ENCODE assay signal across 1 cellular context in the genomic region with DNA sequence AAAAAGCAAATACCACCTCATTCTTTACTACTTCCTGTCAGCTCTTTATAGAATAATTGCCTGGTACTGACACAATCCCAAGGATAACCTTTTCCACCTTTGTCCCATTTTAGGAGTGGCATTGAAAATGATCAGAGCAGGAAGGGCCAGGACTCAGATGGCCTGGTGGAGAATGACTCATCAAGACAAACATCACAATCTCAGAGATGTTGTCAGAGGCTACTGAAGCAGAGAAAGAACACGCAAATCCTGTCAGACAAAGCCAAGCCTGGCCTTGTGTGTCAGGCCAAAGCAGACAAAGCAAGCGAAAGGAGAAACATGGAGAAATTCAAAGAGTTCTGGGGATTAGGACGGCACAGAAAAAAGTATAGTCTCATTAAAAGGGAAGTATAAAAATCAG.
TF ChIP-seq lines count a peak whose summit lies in the region.

No MANE protein-coding gene starts in this region.

TF ChIP-seq in HepG2, 621 proteins besides CTCF, POLR2A, EP300 and RAD21 (continued from another document and continues in another):
- TF ChIP-seq, protein P1, sequence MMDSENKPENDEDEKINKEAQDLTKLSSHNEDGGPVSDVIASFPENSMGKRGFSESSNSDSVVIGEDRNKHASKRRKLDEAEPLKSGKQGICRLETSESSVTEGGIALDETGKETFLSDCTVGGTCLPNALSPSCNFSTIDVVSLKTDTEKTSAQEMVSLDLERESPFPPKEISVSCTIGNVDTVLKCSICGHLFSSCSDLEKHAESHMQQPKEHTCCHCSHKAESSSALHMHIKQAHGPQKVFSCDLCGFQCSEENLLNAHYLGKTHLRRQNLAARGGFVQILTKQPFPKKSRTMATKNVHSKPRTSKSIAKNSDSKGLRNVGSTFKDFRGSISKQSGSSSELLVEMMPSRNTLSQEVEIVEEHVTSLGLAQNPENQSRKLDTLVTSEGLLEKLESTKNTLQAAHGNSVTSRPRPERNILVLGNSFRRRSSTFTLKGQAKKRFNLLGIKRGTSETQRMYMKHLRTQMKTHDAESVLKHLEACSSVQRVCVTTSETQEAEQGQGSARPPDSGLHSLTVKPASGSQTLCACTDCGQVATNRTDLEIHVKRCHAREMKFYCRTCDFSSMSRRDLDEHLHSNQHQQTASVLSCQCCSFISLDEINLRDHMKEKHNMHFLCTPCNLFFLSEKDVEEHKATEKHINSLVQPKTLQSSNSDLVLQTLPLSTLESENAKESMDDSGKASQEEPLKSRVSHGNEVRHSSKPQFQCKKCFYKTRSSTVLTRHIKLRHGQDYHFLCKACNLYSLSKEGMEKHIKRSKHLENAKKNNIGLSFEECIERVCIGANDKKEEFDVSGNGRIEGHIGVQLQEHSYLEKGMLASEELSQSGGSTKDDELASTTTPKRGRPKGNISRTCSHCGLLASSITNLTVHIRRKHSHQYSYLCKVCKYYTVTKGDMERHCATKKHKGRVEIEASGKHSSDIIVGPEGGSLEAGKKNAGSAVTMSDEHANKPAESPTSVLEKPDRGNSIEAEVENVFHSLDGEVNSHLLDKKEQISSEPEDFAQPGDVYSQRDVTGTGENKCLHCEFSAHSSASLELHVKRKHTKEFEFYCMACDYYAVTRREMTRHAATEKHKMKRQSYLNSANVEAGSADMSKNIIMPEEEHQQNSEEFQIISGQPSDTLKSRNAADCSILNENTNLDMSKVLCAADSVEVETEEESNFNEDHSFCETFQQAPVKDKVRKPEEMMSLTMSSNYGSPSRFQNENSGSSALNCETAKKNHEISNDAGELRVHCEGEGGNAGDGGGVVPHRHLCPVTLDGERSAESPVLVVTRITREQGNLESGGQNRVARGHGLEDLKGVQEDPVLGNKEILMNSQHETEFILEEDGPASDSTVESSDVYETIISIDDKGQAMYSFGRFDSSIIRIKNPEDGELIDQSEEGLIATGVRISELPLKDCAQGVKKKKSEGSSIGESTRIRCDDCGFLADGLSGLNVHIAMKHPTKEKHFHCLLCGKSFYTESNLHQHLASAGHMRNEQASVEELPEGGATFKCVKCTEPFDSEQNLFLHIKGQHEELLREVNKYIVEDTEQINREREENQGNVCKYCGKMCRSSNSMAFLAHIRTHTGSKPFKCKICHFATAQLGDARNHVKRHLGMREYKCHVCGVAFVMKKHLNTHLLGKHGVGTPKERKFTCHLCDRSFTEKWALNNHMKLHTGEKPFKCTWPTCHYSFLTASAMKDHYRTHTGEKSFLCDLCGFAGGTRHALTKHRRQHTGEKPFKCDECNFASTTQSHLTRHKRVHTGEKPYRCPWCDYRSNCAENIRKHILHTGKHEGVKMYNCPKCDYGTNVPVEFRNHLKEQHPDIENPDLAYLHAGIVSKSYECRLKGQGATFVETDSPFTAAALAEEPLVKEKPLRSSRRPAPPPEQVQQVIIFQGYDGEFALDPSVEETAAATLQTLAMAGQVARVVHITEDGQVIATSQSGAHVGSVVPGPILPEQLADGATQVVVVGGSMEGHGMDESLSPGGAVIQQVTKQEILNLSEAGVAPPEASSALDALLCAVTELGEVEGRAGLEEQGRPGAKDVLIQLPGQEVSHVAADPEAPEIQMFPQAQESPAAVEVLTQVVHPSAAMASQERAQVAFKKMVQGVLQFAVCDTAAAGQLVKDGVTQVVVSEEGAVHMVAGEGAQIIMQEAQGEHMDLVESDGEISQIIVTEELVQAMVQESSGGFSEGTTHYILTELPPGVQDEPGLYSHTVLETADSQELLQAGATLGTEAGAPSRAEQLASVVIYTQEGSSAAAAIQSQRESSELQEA (CRISPR knock-in tag; IDR thresholded peaks at IDR 0.05; ENCODE audit: not compliant biosample characterization), result no peak
- TF ChIP-seq, protein P2, sequence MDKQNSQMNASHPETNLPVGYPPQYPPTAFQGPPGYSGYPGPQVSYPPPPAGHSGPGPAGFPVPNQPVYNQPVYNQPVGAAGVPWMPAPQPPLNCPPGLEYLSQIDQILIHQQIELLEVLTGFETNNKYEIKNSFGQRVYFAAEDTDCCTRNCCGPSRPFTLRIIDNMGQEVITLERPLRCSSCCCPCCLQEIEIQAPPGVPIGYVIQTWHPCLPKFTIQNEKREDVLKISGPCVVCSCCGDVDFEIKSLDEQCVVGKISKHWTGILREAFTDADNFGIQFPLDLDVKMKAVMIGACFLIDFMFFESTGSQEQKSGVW (CRISPR knock-in tag; IDR thresholded peaks at IDR 0.05; ENCODE audit: borderline replicate concordance), result no peak
- TF ChIP-seq HNRNPLL (IDR thresholded peaks at IDR 0.05; ENCODE audit: low read depth, low read length, poor library complexity, severe bottlenecking) (no peak), FLYWCH1 (CRISPR knock-in tag; IDR thresholded peaks at IDR 0.05) (no peak), RBM39 (IDR thresholded peaks at IDR 0.05; ENCODE audit: low read depth, low read length, poor library complexity, severe bottlenecking) (no peak), SNAI1 (CRISPR knock-in tag; IDR thresholded peaks at IDR 0.05; ENCODE audit: borderline replicate concordance) (no peak), ZNF773 (CRISPR knock-in tag; IDR thresholded peaks at IDR 0.05; ENCODE audit: borderline replicate concordance) (no peak), RELA (CRISPR knock-in tag; IDR thresholded peaks at IDR 0.05) (0 out of 2 replicates have a peak, but pooled peaks have one; percentile 36), TCF7 (IDR thresholded peaks at IDR 0.05; ENCODE audit: low read depth) (peak; percentile 85), ZNF136 (CRISPR knock-in tag; IDR thresholded peaks at IDR 0.05; ENCODE audit: low read depth) (0 out of 2 replicates have a peak, but pooled peaks have one; percentile 32), ZNF672 (CRISPR knock-in tag; IDR thresholded peaks at IDR 0.05) (no peak), MIER2 (CRISPR knock-in tag; IDR thresholded peaks at IDR 0.05) (0 out of 2 replicates have a peak, but pooled peaks have one; percentile 65), U2AF1 (optimal IDR thresholded peaks at IDR 0.05; ENCODE audit: low read depth, low read length) (no peak), ZNF557 (CRISPR knock-in tag; IDR thresholded peaks at IDR 0.05) (no peak), MBNL3 (CRISPR knock-in tag; conservative IDR thresholded peaks at IDR 0.05) (no peak), CEBPG (CRISPR knock-in tag; IDR thresholded peaks at IDR 0.05) (peak; percentile 67), ZNF761 (CRISPR knock-in tag; conservative IDR thresholded peaks at IDR 0.05) (no peak), NR2F2 (IDR thresholded peaks at IDR 0.05; ENCODE audit: borderline replicate concordance, low read depth) (peak; percentile 74), SMC3 (IDR thresholded peaks at IDR 0.05; ENCODE audit: low read length) (no peak)
- TF ChIP-seq, protein P3, sequence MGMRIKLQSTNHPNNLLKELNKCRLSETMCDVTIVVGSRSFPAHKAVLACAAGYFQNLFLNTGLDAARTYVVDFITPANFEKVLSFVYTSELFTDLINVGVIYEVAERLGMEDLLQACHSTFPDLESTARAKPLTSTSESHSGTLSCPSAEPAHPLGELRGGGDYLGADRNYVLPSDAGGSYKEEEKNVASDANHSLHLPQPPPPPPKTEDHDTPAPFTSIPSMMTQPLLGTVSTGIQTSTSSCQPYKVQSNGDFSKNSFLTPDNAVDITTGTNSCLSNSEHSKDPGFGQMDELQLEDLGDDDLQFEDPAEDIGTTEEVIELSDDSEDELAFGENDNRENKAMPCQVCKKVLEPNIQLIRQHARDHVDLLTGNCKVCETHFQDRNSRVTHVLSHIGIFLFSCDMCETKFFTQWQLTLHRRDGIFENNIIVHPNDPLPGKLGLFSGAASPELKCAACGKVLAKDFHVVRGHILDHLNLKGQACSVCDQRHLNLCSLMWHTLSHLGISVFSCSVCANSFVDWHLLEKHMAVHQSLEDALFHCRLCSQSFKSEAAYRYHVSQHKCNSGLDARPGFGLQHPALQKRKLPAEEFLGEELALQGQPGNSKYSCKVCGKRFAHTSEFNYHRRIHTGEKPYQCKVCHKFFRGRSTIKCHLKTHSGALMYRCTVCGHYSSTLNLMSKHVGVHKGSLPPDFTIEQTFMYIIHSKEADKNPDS (CRISPR knock-in tag; IDR thresholded peaks at IDR 0.05), result no peak
- TF ChIP-seq, protein P4, sequence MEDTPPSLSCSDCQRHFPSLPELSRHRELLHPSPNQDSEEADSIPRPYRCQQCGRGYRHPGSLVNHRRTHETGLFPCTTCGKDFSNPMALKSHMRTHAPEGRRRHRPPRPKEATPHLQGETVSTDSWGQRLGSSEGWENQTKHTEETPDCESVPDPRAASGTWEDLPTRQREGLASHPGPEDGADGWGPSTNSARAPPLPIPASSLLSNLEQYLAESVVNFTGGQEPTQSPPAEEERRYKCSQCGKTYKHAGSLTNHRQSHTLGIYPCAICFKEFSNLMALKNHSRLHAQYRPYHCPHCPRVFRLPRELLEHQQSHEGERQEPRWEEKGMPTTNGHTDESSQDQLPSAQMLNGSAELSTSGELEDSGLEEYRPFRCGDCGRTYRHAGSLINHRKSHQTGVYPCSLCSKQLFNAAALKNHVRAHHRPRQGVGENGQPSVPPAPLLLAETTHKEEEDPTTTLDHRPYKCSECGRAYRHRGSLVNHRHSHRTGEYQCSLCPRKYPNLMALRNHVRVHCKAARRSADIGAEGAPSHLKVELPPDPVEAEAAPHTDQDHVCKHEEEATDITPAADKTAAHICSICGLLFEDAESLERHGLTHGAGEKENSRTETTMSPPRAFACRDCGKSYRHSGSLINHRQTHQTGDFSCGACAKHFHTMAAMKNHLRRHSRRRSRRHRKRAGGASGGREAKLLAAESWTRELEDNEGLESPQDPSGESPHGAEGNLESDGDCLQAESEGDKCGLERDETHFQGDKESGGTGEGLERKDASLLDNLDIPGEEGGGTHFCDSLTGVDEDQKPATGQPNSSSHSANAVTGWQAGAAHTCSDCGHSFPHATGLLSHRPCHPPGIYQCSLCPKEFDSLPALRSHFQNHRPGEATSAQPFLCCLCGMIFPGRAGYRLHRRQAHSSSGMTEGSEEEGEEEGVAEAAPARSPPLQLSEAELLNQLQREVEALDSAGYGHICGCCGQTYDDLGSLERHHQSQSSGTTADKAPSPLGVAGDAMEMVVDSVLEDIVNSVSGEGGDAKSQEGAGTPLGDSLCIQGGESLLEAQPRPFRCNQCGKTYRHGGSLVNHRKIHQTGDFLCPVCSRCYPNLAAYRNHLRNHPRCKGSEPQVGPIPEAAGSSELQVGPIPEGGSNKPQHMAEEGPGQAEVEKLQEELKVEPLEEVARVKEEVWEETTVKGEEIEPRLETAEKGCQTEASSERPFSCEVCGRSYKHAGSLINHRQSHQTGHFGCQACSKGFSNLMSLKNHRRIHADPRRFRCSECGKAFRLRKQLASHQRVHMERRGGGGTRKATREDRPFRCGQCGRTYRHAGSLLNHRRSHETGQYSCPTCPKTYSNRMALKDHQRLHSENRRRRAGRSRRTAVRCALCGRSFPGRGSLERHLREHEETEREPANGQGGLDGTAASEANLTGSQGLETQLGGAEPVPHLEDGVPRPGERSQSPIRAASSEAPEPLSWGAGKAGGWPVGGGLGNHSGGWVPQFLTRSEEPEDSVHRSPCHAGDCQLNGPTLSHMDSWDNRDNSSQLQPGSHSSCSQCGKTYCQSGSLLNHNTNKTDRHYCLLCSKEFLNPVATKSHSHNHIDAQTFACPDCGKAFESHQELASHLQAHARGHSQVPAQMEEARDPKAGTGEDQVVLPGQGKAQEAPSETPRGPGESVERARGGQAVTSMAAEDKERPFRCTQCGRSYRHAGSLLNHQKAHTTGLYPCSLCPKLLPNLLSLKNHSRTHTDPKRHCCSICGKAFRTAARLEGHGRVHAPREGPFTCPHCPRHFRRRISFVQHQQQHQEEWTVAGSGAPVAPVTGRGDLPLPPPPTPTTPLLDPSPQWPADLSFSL (CRISPR knock-in tag; IDR thresholded peaks at IDR 0.05), result peak; percentile 45; the same call in 1 of the 2 replicates
- TF ChIP-seq, protein P5, sequence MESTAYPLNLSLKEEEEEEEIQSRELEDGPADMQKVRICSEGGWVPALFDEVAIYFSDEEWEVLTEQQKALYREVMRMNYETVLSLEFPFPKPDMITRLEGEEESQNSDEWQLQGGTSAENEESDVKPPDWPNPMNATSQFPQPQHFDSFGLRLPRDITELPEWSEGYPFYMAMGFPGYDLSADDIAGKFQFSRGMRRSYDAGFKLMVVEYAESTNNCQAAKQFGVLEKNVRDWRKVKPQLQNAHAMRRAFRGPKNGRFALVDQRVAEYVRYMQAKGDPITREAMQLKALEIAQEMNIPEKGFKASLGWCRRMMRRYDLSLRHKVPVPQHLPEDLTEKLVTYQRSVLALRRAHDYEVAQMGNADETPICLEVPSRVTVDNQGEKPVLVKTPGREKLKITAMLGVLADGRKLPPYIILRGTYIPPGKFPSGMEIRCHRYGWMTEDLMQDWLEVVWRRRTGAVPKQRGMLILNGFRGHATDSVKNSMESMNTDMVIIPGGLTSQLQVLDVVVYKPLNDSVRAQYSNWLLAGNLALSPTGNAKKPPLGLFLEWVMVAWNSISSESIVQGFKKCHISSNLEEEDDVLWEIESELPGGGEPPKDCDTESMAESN (CRISPR knock-in tag; conservative IDR thresholded peaks at IDR 0.05), result no peak
- TF ChIP-seq, protein P6, sequence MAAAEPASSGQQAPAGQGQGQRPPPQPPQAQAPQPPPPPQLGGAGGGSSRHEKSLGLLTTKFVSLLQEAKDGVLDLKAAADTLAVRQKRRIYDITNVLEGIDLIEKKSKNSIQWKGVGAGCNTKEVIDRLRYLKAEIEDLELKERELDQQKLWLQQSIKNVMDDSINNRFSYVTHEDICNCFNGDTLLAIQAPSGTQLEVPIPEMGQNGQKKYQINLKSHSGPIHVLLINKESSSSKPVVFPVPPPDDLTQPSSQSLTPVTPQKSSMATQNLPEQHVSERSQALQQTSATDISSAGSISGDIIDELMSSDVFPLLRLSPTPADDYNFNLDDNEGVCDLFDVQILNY (CRISPR knock-in tag; conservative IDR thresholded peaks at IDR 0.05), result no peak
- TF ChIP-seq, protein P7, sequence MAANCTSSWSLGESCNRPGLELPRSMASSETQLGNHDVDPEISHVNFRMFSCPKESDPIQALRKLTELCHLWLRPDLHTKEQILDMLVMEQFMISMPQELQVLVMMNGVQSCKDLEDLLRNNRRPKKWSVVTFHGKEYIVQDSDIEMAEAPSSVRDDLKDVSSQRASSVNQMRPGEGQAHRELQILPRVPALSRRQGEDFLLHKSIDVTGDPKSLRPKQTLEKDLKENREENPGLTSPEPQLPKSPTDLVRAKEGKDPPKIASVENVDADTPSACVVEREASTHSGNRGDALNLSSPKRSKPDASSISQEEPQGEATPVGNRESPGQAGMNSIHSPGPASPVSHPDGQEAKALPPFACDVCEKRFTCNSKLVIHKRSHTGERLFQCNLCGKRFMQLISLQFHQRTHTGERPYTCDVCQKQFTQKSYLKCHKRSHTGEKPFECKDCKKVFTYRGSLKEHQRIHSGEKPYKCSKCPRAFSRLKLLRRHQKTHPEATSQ (CRISPR knock-in tag; IDR thresholded peaks at IDR 0.05; ENCODE audit: borderline replicate concordance), result no peak
- TF ChIP-seq, protein P8, sequence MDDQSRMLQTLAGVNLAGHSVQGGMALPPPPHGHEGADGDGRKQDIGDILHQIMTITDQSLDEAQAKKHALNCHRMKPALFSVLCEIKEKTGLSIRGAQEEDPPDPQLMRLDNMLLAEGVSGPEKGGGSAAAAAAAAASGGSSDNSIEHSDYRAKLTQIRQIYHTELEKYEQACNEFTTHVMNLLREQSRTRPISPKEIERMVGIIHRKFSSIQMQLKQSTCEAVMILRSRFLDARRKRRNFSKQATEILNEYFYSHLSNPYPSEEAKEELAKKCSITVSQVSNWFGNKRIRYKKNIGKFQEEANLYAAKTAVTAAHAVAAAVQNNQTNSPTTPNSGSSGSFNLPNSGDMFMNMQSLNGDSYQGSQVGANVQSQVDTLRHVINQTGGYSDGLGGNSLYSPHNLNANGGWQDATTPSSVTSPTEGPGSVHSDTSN (CRISPR knock-in tag; IDR thresholded peaks at IDR 0.05; ENCODE audit: borderline replicate concordance), result no peak
- TF ChIP-seq, protein P9, sequence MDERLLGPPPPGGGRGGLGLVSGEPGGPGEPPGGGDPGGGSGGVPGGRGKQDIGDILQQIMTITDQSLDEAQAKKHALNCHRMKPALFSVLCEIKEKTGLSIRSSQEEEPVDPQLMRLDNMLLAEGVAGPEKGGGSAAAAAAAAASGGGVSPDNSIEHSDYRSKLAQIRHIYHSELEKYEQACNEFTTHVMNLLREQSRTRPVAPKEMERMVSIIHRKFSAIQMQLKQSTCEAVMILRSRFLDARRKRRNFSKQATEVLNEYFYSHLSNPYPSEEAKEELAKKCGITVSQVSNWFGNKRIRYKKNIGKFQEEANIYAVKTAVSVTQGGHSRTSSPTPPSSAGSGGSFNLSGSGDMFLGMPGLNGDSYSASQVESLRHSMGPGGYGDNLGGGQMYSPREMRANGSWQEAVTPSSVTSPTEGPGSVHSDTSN (CRISPR knock-in tag; IDR thresholded peaks at IDR 0.05), result 0 out of 2 replicates have a peak, but pooled peaks have one; percentile 27
